ENCODE assay signal across 21 cellular contexts in the genomic region with DNA sequence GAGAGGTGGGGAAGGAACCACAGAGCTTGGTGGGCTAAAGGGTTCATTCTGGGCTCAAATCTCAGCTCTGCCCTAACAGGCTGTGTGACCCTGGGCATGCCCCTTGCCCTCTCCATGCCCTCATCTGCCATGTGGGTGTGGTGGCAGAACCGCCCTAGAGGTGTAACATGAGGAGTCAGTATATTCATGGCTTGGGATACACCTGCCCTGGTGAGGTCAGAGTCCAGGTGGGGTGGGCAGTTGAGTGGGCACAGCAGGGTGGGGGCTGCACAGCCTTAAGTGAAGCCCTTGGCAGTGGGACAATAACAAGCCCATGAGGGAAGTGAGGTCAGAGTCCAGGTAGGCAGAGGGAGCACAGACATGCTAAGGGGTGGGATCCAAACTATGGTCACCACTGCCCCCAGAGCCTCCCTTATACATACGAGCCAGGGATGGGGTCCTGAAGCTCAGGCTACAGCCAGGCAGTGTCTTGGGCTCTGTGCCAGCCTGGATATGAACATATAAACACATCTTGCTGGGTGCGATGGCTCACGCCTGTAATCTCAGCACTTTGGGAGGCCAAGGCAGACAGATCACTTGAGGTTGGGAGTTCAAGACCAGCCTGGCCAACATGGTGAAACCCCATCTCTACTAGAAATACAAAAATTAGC. TPM values are rescaled to one million over a fixed set of nuclear protein-coding genes. Genes with fewer than 3 reads are reported as not detected.
DNase-seq lines count a peak whose midpoint lies in the region; ATAC-seq, FAIRE-seq and TF ChIP-seq lines count a peak whose summit lies in the region.
"Had no signal": no experiment of that assay in that cellular context is flagged by ENCODE, and none has a peak within 500 bp of the region (broad histone marks: within the 10 kb centered on the region; RNA-seq: fewer than 3 reads in every experiment).

No MANE protein-coding gene starts in this region.

- no peak for TF ChIP-seq POLR2A in stomach (IDR thresholded peaks at IDR 0.05)

- H3K9me3 Mint-ChIP-seq in WTC11 = no peaks in the 10 kb centered on the region
- H3K9me3 Mint-ChIP-seq: GM23338, HFFc6 had no signal

- H3K27me3 ChIP-seq in right cardiac atrium (ENCODE audit: control insufficient read depth, insufficient read depth) = no peaks in the 10 kb centered on the region
- no peaks in the 10 kb centered on the region for H3K27me3 ChIP-seq in stomach

- TF ChIP-seq EP300 in stomach (IDR thresholded peaks at IDR 0.05) = no peak

- CTCF ChIA-PET in WTC11 (lab: Charles Lee) = interaction anchor here (0.8 kb wide), 1 partner anchor 25 kb away, joined by 3 read pairs; no protein-coding TSS in a partner anchor

- no peak overlapping the region for H3K27ac ChIP-seq in right cardiac atrium (ENCODE audit: low read length)
- H3K27ac ChIP-seq in kidney (ENCODE audit: low read depth in 2 of 2, low read length in 2 of 2) = no peak overlapping the region
- H3K27ac ChIP-seq in stomach = peak overlapping the region; percentile 54 to 78 (median 74)
- H3K27ac ChIP-seq: C4-2B, SK-N-MC had no signal

- TF ChIP-seq CTCF in kidney (IDR thresholded peaks at IDR 0.05; ENCODE audit: borderline replicate concordance, extremely low read depth, insufficient read depth) (no peak), stomach (IDR thresholded peaks at IDR 0.05) (no peak), GM13976 (IDR thresholded peaks at IDR 0.05; ENCODE audit: borderline replicate concordance, control extremely low read depth, extremely low read depth, insufficient read depth, missing control alignments) (no peak), WTC11 (IDR thresholded peaks at IDR 0.05) (no peak)

- ATAC-seq in Right ventricle myocardium inferior (peak; percentile 21), right cardiac atrium (no peak), WTC11 (no peak)
- ATAC-seq: GM23338 had no signal

- H3K36me3 Mint-ChIP-seq in WTC11 = no peaks in the 10 kb centered on the region

- H3K9ac ChIP-seq in kidney (ENCODE audit: low read length in 2 of 2) = no peak overlapping the region

- H3K27me3 Mint-ChIP-seq in WTC11 (ENCODE audit: low read depth) = no peaks in the 10 kb centered on the region

- in situ Hi-C loops in GM13976 (cut with MboI; ENCODE audit: low sequenced_read_pairs, unreplicated experiment) = no loop called here

- no peak overlapping the region for H3K27ac Mint-ChIP-seq in WTC11
- H3K27ac Mint-ChIP-seq: GM23338, HFFc6 had no signal

- intact Hi-C loops in Right ventricle myocardium inferior (cut with DNase I) (no loop called here), right cardiac atrium (cut with DNase I) (no loop called here), kidney (cut with DNase I) (no loop called here), stomach (cut with DNase I; ENCODE audit: low total_unique reads) (no loop called here)

- no peaks in the 10 kb centered on the region for H3K36me3 ChIP-seq in kidney (ENCODE audit: control insufficient read depth in 1 of 2, insufficient read depth in 2 of 2, low read length in 2 of 2)
- H3K36me3 ChIP-seq in stomach = no peaks in the 10 kb centered on the region

- DNase-seq in Right ventricle myocardium inferior (ENCODE audit: missing footprints) = no peak
- no peak for DNase-seq in right cardiac atrium
- peak; percentile 53 for DNase-seq in SW480 (ENCODE audit: low spot score)
- peak; percentile 45 for DNase-seq in kidney
- DNase-seq in stomach = no peak
- no peak for DNase-seq in GM13976 (ENCODE audit: low spot score)
- no peak for DNase-seq in WTC11 (ENCODE audit: low spot score)
- DNase-seq in NCI-H774 (lab: John Stamatoyannopoulos, UW) = no peak
- DNase-seq: 8988T, DND-41, GDM1, HFFc6, Karpas-422, MM.1S, NCI-H1105, NCI-H1694 treated with DMSO at 0.1 percent for 48 hours, NCI-H446 treated with DMSO at 0.1 percent for 48 hours, NCI-H748 treated with DMSO at 0.1 percent for 48 hours had no signal

- no peaks in the 10 kb centered on the region for H3K4me1 ChIP-seq in right cardiac atrium (ENCODE audit: control insufficient read depth, insufficient read depth, low read length)
- no peaks in the 10 kb centered on the region for H3K4me1 ChIP-seq in kidney (ENCODE audit: control insufficient read depth in 1 of 2, insufficient read depth in 1 of 2, low read depth in 1 of 2, low read length in 2 of 2)
- peaks cover 7 to 43% (median 20%) of the 10 kb centered on the region in 4 donors for H3K4me1 ChIP-seq in stomach

- H3K4me3 Mint-ChIP-seq in WTC11 = no peak overlapping the region
- H3K4me3 Mint-ChIP-seq: GM23338, HFFc6 had no signal

- no peaks in the 10 kb centered on the region for H3K9me3 ChIP-seq in right cardiac atrium (ENCODE audit: control insufficient read depth, low read length)
- H3K9me3 ChIP-seq in kidney (ENCODE audit: control insufficient read depth in 1 of 2, low read length in 2 of 2) = no peaks in the 10 kb centered on the region
- no peaks in the 10 kb centered on the region for H3K9me3 ChIP-seq in stomach

- POLR2A ChIA-PET in WTC11 (lab: Charles Lee) = no interaction called here

- H3K4me3 ChIP-seq in right cardiac atrium (ENCODE audit: low read length) (no peak overlapping the region), kidney (ENCODE audit: low read length in 2 of 2) (no peak overlapping the region), stomach (no peak overlapping the region)
- H3K4me3 ChIP-seq: GM23338, SK-N-MC had no signal

- no peaks in the 10 kb centered on the region for H3K4me1 Mint-ChIP-seq in WTC11

- 82% methylated on average over 4 of the region's 4 CpGs for WGBS in right cardiac atrium
- 56 to 68% (median 64%) methylated on average over 4 of the region's 4 CpGs for WGBS in stomach, 5 donors

- no peak for FAIRE-seq in kidney (lab: Jason Lieb, UNC)

TF ChIP-seq in WTC11, 78 proteins besides CTCF, POLR2A, EP300 and RAD21:
- no peak for TF ChIP-seq ZNF219 (CRISPR knock-in tag; IDR thresholded peaks at IDR 0.05; ENCODE audit: borderline replicate concordance)
- TF ChIP-seq FOXK1 (CRISPR knock-in tag; IDR thresholded peaks at IDR 0.05) = no peak
- TF ChIP-seq TCF7 (CRISPR knock-in tag; IDR thresholded peaks at IDR 0.05; ENCODE audit: low read depth) = no peak
- no peak for TF ChIP-seq TP53 (CRISPR knock-in tag; IDR thresholded peaks at IDR 0.05)
- TF ChIP-seq, protein P1, sequence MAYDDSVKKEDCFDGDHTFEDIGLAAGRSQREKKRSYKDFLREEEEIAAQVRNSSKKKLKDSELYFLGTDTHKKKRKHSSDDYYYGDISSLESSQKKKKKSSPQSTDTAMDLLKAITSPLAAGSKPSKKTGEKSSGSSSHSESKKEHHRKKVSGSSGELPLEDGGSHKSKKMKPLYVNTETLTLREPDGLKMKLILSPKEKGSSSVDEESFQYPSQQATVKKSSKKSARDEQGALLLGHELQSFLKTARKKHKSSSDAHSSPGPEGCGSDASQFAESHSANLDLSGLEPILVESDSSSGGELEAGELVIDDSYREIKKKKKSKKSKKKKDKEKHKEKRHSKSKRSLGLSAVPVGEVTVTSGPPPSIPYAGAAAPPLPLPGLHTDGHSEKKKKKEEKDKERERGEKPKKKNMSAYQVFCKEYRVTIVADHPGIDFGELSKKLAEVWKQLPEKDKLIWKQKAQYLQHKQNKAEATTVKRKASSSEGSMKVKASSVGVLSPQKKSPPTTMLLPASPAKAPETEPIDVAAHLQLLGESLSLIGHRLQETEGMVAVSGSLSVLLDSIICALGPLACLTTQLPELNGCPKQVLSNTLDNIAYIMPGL (CRISPR knock-in tag; IDR thresholded peaks at IDR 0.05) = no peak
- no peak for TF ChIP-seq ZNF671 (CRISPR knock-in tag; IDR thresholded peaks at IDR 0.05)
- no peak for TF ChIP-seq NR2C2 (CRISPR knock-in tag; IDR thresholded peaks at IDR 0.05)
- TF ChIP-seq, protein P2, sequence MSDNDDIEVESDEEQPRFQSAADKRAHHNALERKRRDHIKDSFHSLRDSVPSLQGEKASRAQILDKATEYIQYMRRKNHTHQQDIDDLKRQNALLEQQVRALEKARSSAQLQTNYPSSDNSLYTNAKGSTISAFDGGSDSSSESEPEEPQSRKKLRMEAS (CRISPR knock-in tag; IDR thresholded peaks at IDR 0.05) = no peak
- TF ChIP-seq, protein P3, sequence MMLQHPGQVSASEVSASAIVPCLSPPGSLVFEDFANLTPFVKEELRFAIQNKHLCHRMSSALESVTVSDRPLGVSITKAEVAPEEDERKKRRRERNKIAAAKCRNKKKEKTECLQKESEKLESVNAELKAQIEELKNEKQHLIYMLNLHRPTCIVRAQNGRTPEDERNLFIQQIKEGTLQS (CRISPR knock-in tag; conservative IDR thresholded peaks at IDR 0.05) = no peak
- TF ChIP-seq, protein P4, sequence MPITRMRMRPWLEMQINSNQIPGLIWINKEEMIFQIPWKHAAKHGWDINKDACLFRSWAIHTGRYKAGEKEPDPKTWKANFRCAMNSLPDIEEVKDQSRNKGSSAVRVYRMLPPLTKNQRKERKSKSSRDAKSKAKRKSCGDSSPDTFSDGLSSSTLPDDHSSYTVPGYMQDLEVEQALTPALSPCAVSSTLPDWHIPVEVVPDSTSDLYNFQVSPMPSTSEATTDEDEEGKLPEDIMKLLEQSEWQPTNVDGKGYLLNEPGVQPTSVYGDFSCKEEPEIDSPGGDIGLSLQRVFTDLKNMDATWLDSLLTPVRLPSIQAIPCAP (CRISPR knock-in tag; IDR thresholded peaks at IDR 0.05) = no peak
TF ChIP-seq in WTC11: peak in this region for 0.

RNA-seq across cellular contexts. Expression of a gene that starts 59.0 kb away (rescaled TPM):
- total RNA-seq in Right ventricle myocardium inferior (14.7 TPM), right cardiac atrium (10 to 100 TPM; 10.8 to 17.7 (median 14.0) TPM), kidney (37.5 TPM), stomach (100 to 1,000 TPM in 2 of 5 donors, 10 to 100 TPM in 3; 36.2 to 191 (median 67.0) TPM), WTC11 (2021) (19.5 to 23.8 TPM (median 21.9 TPM) in 3 replicates)
- polyA plus RNA-seq in right cardiac atrium (12.9 TPM), kidney (ENCODE audit: insufficient read depth, low read depth, low replicate concordance) (20.2 TPM), stomach (100 to 1,000 TPM in 2 of 3 donors, 10 to 100 TPM in 1; 64.5 to 169 (median 101) TPM)

Comparison
In these comparisons a context has a peak if more than half of its experiments do, and no peak if none do; other contexts are left out.
1. DNase-seq: peak in SW480 (single experiment) and kidney (single experiment); none in Right ventricle myocardium inferior (single experiment), right cardiac atrium (0 of 3), stomach (single experiment), GM13976 (single experiment), WTC11 (single experiment) and NCI-H774 (single experiment).
2. H3K27ac ChIP-seq: peak in stomach (5 of 5); none in right cardiac atrium (single experiment) and kidney (0 of 2).